Comparison of ENCODE assay signal across 13 cellular contexts in the genomic region with DNA sequence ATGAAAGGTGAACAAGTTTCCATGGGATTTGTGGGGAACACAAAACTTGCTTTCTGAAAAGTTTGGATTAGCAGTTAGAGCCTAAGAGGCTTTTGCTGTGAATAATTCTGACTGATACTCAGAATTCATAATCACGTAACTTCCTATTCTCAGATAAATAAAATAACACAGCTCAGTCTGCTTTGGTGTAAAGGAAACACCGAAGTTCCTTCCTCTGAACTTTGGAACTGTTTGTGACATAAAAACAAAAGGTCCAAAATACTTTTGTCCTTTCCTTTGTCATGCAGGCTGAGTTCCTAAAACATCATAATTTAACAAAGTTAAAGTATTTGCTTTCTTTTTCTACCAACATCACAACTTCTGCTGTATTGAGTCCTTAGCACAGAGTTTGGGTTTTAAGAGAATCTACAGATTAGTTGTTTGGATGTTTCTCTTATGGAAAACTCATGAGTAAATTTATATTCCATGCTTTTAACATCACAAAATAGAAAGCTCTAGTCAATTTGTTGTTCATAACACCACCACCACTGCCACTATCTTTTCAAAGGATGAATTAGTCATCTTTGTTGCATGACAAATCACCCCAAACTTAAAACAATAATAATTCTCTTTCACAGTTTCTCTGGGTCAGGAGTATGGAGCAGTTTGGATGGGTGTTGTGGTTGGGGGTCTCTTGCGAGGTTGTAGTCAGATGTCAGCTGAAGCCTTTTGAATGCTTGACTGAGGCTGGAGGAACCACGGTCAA.
DNase-seq lines count a peak whose midpoint lies in the region; ATAC-seq, FAIRE-seq and TF ChIP-seq lines count a peak whose summit lies in the region.
"Had no signal": no experiment of that assay in that cellular context is flagged by ENCODE, and none has a peak within 500 bp of the region (broad histone marks: within the 10 kb centered on the region; RNA-seq: fewer than 3 reads in every experiment).

No MANE protein-coding gene starts in this region.

- ATAC-seq in GM12878: no peak

- H3K27me3 ChIP-seq in GM12878 (replicated peaks in 1 of 2; ENCODE audit: control insufficient read depth in 2 of 2, insufficient read depth in 2 of 2, low read length in 1 of 2) (no peaks in the 10 kb centered on the region), small intestine (ENCODE audit: control insufficient read depth in 2 of 2, insufficient read depth in 2 of 2, low read length in 2 of 2) (no peaks in the 10 kb centered on the region)

- no peak for TF ChIP-seq EP300 in GM12878 (IDR thresholded peaks at IDR 0.05; ENCODE audit: borderline replicate concordance in 1 of 2, control insufficient read depth in 1 of 2, low read depth in 2 of 2, low read length in 2 of 2)

- H3K9me3 ChIP-seq in GM12878 (replicated peaks; ENCODE audit: control insufficient read depth, insufficient read depth, low read length): no peaks in the 10 kb centered on the region
- no peaks in the 10 kb centered on the region for H3K9me3 ChIP-seq in small intestine (ENCODE audit: control insufficient read depth, low read depth)

- intact Hi-C loops in GM12878 (cut with micrococcal nuclease; ENCODE audit: unreplicated experiment): no loop called here

- in situ Hi-C loops in GM12878 (cut with MboI): no loop called here

- H3K27ac ChIP-seq in GM12878 (ENCODE audit: control insufficient read depth, insufficient read depth) (no peak overlapping the region), small intestine (ENCODE audit: low read depth in 1 of 2, low read length in 1 of 2) (peak overlapping the region in 1 of 2 donors; percentile 76)

- H3K4me3 ChIP-seq in GM12878: no peak overlapping the region
- H3K4me3 ChIP-seq in small intestine (ENCODE audit: low read depth in 1 of 2, low read length in 2 of 2): no peak overlapping the region
- H3K4me3 ChIP-seq: coronary artery had no signal

- DNase-seq in GM03348 (ENCODE audit: low spot score) (peak; percentile 8), GM12878 (ENCODE audit: low read depth, low spot score) (no peak), glomerular endothelial cell (ENCODE audit: extremely low read depth, low read depth, low spot score) (peak; percentile 87), small intestine (peak; percentile 18), SIG-M5 (lab: John Stamatoyannopoulos, UW) (no peak), HPDE6-E6E7 (ENCODE audit: extremely low spot score) (no peak), NCI-H2081 treated with DMSO at 0.1 percent for 48 hours (lab: John Stamatoyannopoulos, UW) (no peak), NCI-H187 (lab: John Stamatoyannopoulos, UW) (no peak)
- DNase-seq: CD4-positive, alpha-beta memory T cell; Karpas-422; NCI-H510A treated with DMSO at 0.1 percent for 48 hours; stimulated activated CD4-positive, alpha-beta T cell treated with anti-CD3 and anti-CD28 coated beads, Interleukin-4, amount 100 ng/mL, for 1 hour had no signal

- no peak for FAIRE-seq in GM12878 (lab: Jason Lieb, UNC)
- no peak for FAIRE-seq in small intestine (lab: Jason Lieb, UNC)

- no peak for TF ChIP-seq POLR2A in GM12878 (IDR thresholded peaks at IDR 0.05; ENCODE audit: low read depth, low read length)

- H3K36me3 ChIP-seq in GM12878 (ENCODE audit: control insufficient read depth in 2 of 2, insufficient read depth in 2 of 2, low read length in 1 of 2) (no peaks in the 10 kb centered on the region), small intestine (ENCODE audit: control insufficient read depth in 2 of 2, insufficient read depth in 2 of 2, low read length in 2 of 2) (no peaks in the 10 kb centered on the region)

- H2AFZ ChIP-seq in GM12878 (ENCODE audit: control insufficient read depth, low read depth, low read length): peak overlapping the region; percentile 64

- H3K9ac ChIP-seq in GM12878 (ENCODE audit: control insufficient read depth, insufficient read depth, low read length): no peak overlapping the region

- no peak for TF ChIP-seq CTCF in GM12878 (IDR thresholded peaks at IDR 0.05 in 2 of 3, conservative IDR thresholded peaks at IDR 0.05 in 1 of 3; ENCODE audit: control insufficient read depth in 2 of 3, extremely low read depth in 1 of 3, insufficient read depth in 1 of 3, low read depth in 3 of 3, low read length in 3 of 3)

- RAD21 ChIA-PET in GM12878 (lab: Charles Lee; ENCODE audit: unreplicated experiment): no interaction called here

- POLR2A ChIA-PET in GM12878 (lab: Charles Lee): no interaction called here

- H3K4me2 ChIP-seq in GM12878 (ENCODE audit: control insufficient read depth, insufficient read depth): no peak overlapping the region

- TF ChIP-seq RAD21 in GM12878 (IDR thresholded peaks at IDR 0.05; ENCODE audit: insufficient read depth, low read depth, low read length): no peak

- no TSS peak for BruUV-seq in GM12878 (replicated peaks; lab: Mats Ljungman, UMichigan)

- H3K4me1 ChIP-seq in GM12878 (ENCODE audit: control insufficient read depth, insufficient read depth, low read length) (no peaks in the 10 kb centered on the region; the same call in 1 of the 2 replicates), small intestine (ENCODE audit: control insufficient read depth in 2 of 2, insufficient read depth in 1 of 2, low read depth in 1 of 2, low read length in 1 of 2) (no peaks in the 10 kb centered on the region)

- CTCF ChIA-PET in GM12878 (lab: Yijun Ruan, JAX): interaction anchor here (1.3 to 2.0 kb wide), 2 partner anchors 75 to 477 kb away, joined by 3 to 9 read pairs; no protein-coding TSS in a partner anchor

- no peaks in the 10 kb centered on the region for H4K20me1 ChIP-seq in GM12878 (ENCODE audit: control insufficient read depth, insufficient read depth)

- WGBS in GM12878 (ENCODE audit: insufficient coverage, insufficient replicate concordance, low lambda C conversion rate, missing lambda C conversion rate): 38% methylated on average over 4 of the region's 4 CpGs
- 52 to 59% (median 56%) methylated on average over 4 of the region's 4 CpGs for WGBS in small intestine, 3 donors

- no peaks in the 10 kb centered on the region for H3K79me2 ChIP-seq in GM12878 (ENCODE audit: control insufficient read depth, insufficient read depth, low read length)

- SMC1A ChIA-PET in GM12878 (lab: Charles Lee; ENCODE audit: uncharacterized antibody, unreplicated experiment): interaction anchor here (0.8 to 1.5 kb wide), 5 partner anchors 13 to 478 kb away, joined by 3 to 5 read pairs (median 4); no protein-coding TSS in a partner anchor

TF ChIP-seq in GM12878, 131 proteins besides CTCF, POLR2A, EP300 and RAD21:
- TF ChIP-seq ASH2L (IDR thresholded peaks at IDR 0.05; ENCODE audit: borderline replicate concordance, low read depth) (no peak), SREBF2 (IDR thresholded peaks at IDR 0.05; ENCODE audit: low read length) (no peak), CBFB (IDR thresholded peaks at IDR 0.05; ENCODE audit: low read depth) (no peak), ETV6 (conservative IDR thresholded peaks at IDR 0.05 in 1 of 2, IDR thresholded peaks at IDR 0.05 in 1 of 2; ENCODE audit: borderline replicate concordance in 1 of 2, low read depth in 1 of 2) (0 out of 4 replicates have a peak, but pooled peaks of 1 of the 2 experiments have one; percentile 19), RUNX3 (IDR thresholded peaks at IDR 0.05; ENCODE audit: low read length) (peak; percentile 10; the same call in 1 of the 2 replicates), JUNB (IDR thresholded peaks at IDR 0.05) (peak; percentile 42; the same call in 1 of the 2 replicates)

Comparison
In these comparisons a context has a peak if more than half of its experiments do, and no peak if none do; other contexts are left out.
1. DNase-seq: peak in GM03348 (single experiment), glomerular endothelial cell (single experiment) and small intestine (single experiment); none in GM12878 (single experiment), SIG-M5 (single experiment), HPDE6-E6E7 (single experiment), NCI-H2081 treated with DMSO at 0.1 percent for 48 hours (single experiment) and NCI-H187 (0 of 2).